In genomic region chr2:120460511-120460910, GRCh38 we compare ENCODE assay signal across 23 cellular contexts.
"Had no signal": no experiment of that assay in that cellular context is flagged by ENCODE, and none has a peak within 500 bp of the region (broad histone marks: within the 10 kb centered on the region; RNA-seq: fewer than 3 reads in every experiment).

No MANE protein-coding gene starts in this region.

- H3K27me3 Mint-ChIP-seq: stimulated activated naive CD8-positive, alpha-beta T cell treated with anti-CD3 and anti-CD28 coated beads, Interleukin-15, Interleukin-2, amounts not matched to agents 100 ng/mL and 50 ng/mL, for 24 hours had no signal

- H3K27ac Mint-ChIP-seq: immature natural killer cell; memory B cell; naive thymus-derived CD4-positive, alpha-beta T cell; natural killer cell treated with Interleukin-12 subunit alpha and Interleukin-12 subunit beta and Interleukin-15 and Interleukin-18, amount 100 ng/mL, for 72 hours; stimulated activated naive B cell treated with anti-CD40 and anti-IgM and Interleukin-4, amounts not matched to agents 10 μg/mL and 1 μg/mL and 100 μg/mL, for 72 hours; stimulated activated naive CD8-positive, alpha-beta T cell treated with anti-CD3 and anti-CD28 coated beads, Interleukin-15, Interleukin-2, amounts not matched to agents 100 ng/mL and 50 ng/mL, for 24 hours had no signal

- H3K4me3 Mint-ChIP-seq: immature natural killer cell; memory B cell; naive thymus-derived CD4-positive, alpha-beta T cell; natural killer cell treated with Interleukin-12 subunit alpha and Interleukin-12 subunit beta and Interleukin-15 and Interleukin-18, amount 100 ng/mL, for 72 hours; neural crest cell; stimulated activated naive B cell treated with anti-CD40 and anti-IgM and Interleukin-4, amounts not matched to agents 10 μg/mL and 1 μg/mL and 100 μg/mL, for 72 hours; stimulated activated naive CD8-positive, alpha-beta T cell treated with anti-CD3 and anti-CD28 coated beads, Interleukin-15, Interleukin-2, amounts not matched to agents 100 ng/mL and 50 ng/mL, for 24 hours had no signal

- H3K4me1 ChIP-seq: prostate gland, uterus had no signal

- H3K9me3 ChIP-seq: mucosa of descending colon, ovary, prostate gland had no signal

- H3K36me3 ChIP-seq: heart left ventricle, left ventricle myocardium inferior, ovary, prostate gland, uterus had no signal

- H3K4me3 ChIP-seq: heart left ventricle, left ventricle myocardium inferior, mucosa of descending colon, ovary, prostate gland, skin epidermis, uterus had no signal

- H3K4me1 Mint-ChIP-seq: immature natural killer cell; memory B cell; naive thymus-derived CD4-positive, alpha-beta T cell; neural crest cell; stimulated activated naive B cell treated with anti-CD40 and anti-IgM and Interleukin-4, amounts not matched to agents 10 μg/mL and 1 μg/mL and 100 μg/mL, for 72 hours had no signal

- DNase-seq: heart left ventricle; hypothalamus; immature natural killer cell; left ventricle myocardium inferior; midbrain; mucosa of descending colon; naive thymus-derived CD4-positive, alpha-beta T cell; nucleus accumbens; ovary; retina; right cardiac atrium; stimulated activated CD4-positive, alpha-beta T cell treated with anti-CD3 and anti-CD28 coated beads, Interleukin-4, amount 100 ng/mL, for 24 hours; stimulated activated naive B cell treated with anti-CD40 and anti-IgM and Interleukin-4, amounts not matched to agents 10 μg/mL and 1 μg/mL and 100 μg/mL, for 72 hours; substantia nigra; trophoblast cell; uterus had no signal

- H3K36me3 Mint-ChIP-seq: memory B cell; stimulated activated naive B cell treated with anti-CD40 and anti-IgM and Interleukin-4, amounts not matched to agents 10 μg/mL and 1 μg/mL and 100 μg/mL, for 72 hours had no signal

- H3K27me3 ChIP-seq: heart left ventricle, ovary, uterus had no signal

- ATAC-seq: heart left ventricle; mucosa of descending colon; naive thymus-derived CD4-positive, alpha-beta T cell; sciatic nerve; stimulated activated naive B cell treated with anti-CD40 and anti-IgM and Interleukin-4, amounts not matched to agents 10 μg/mL and 1 μg/mL and 100 μg/mL, for 72 hours had no signal

- H3K27ac ChIP-seq: heart left ventricle, left ventricle myocardium inferior, ovary, prostate gland, skin epidermis, uterus had no signal
